17 cellular contexts compared by ENCODE assay signal in the genomic region with DNA sequence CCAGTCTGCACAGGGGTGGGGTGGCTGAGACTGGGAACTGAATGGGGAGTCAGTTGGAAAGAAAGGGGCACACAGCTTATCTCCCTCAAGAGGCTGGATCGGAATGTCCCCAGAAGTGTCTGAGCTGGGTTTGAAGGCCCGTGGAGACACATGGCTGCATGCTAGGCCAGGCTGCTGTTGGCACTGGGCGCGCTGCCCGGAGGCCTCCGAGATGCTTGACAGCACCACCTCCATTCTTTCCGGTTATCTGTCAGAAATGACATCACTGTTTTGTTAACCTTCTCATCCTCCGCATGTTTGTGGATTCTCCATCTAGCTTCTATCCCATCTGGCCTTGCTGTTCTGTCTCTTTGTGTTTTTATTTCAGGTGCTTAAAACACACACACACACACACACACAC.
DNase-seq lines count a peak whose midpoint lies in the region; ATAC-seq, FAIRE-seq and TF ChIP-seq lines count a peak whose summit lies in the region.
"Had no signal": no experiment of that assay in that cellular context is flagged by ENCODE, and none has a peak within 500 bp of the region (broad histone marks: within the 10 kb centered on the region; RNA-seq: fewer than 3 reads in every experiment).

No MANE protein-coding gene starts in this region.

- no peak for FAIRE-seq in pancreas (lab: Jason Lieb, UNC)
- FAIRE-seq: GM19239 had no signal

- intact Hi-C loops in Right ventricle myocardium superior (cut with DNase I), result no loop called here
- intact Hi-C loops in thyroid gland (cut with DNase I), result no loop called here
- intact Hi-C loops in sciatic nerve (cut with DNase I), result no loop called here
- intact Hi-C loops in pancreas (cut with DNase I), result no loop called here

- WGBS in thyroid gland, 2 donors, result 55% methylated on average over 8 of the region's 8 CpGs
- WGBS in pancreas, 2 donors, result 82 to 91% methylated on average over 8 of the region's 8 CpGs

- DNase-seq in NCI-H748 (lab: John Stamatoyannopoulos, UW; ENCODE audit: unreplicated experiment) (peak; percentile 14), NCI-H748 treated with DMSO at 0.1 percent for 48 hours (lab: John Stamatoyannopoulos, UW) (no peak), SHP77 (lab: John Stamatoyannopoulos, UW) (peak; percentile 69 to 78), Right ventricle myocardium superior (peak; percentile 77), thyroid gland (peak; percentile 49 to 74), GM19240 (ENCODE audit: insufficient read length, low spot score) (no peak), sciatic nerve (ENCODE audit: low spot score) (no peak), pancreas (no peak)
- DNase-seq: ACHN; central memory CD4-positive, alpha-beta T cell; glutamatergic neuron; GOT3; Peyer's patch; stimulated activated CD4-positive, alpha-beta T cell treated with anti-CD3 and anti-CD28 coated beads, Interleukin-1b, Interleukin-23, amount 100 ng/mL, for 48 hours had no signal

- TF ChIP-seq POLR2A in thyroid gland (IDR thresholded peaks at IDR 0.05), result no peak

- H3K27me3 ChIP-seq in thyroid gland (no peaks in the 10 kb centered on the region), pancreas (no peaks in the 10 kb centered on the region)
- H3K27me3 ChIP-seq: Peyer's patch, upper lobe of left lung had no signal

- peak; percentile 91 for ATAC-seq in Right ventricle myocardium superior (ENCODE audit: poor library complexity)
- no peak for ATAC-seq in sciatic nerve
- no peak for ATAC-seq in pancreas
- ATAC-seq: activated naive CD4-positive, alpha-beta T cell treated with anti-CD3 and anti-CD28 coated beads, Interleukin-2, amount 50 U/mL, for 72 hours had no signal

- no peaks in the 10 kb centered on the region for H3K9me3 ChIP-seq in thyroid gland
- no peaks in the 10 kb centered on the region for H3K9me3 ChIP-seq in pancreas
- H3K9me3 ChIP-seq: Peyer's patch, upper lobe of left lung had no signal

- no peak for TF ChIP-seq CTCF in thyroid gland (IDR thresholded peaks at IDR 0.05)
- TF ChIP-seq CTCF in pancreas (IDR thresholded peaks at IDR 0.05), result no peak

- peaks cover 0 to 4% of the 10 kb centered on the region in 2 donors for H3K4me1 ChIP-seq in thyroid gland
- no peaks in the 10 kb centered on the region for H3K4me1 ChIP-seq in pancreas
- H3K4me1 ChIP-seq: Peyer's patch had no signal

- no peaks in the 10 kb centered on the region for H3K36me3 ChIP-seq in thyroid gland
- H3K36me3 ChIP-seq in pancreas, result no peaks in the 10 kb centered on the region
- H3K36me3 ChIP-seq: Peyer's patch, upper lobe of left lung had no signal

- H3K27ac ChIP-seq in thyroid gland (no peak overlapping the region), pancreas (no peak overlapping the region)
- H3K27ac ChIP-seq: Peyer's patch, upper lobe of left lung had no signal

- H3K4me3 ChIP-seq in thyroid gland (replicated peaks in 1 of 3), result no peak overlapping the region
- H3K4me3 ChIP-seq in pancreas, result no peak overlapping the region
- H3K4me3 ChIP-seq: Peyer's patch, upper lobe of left lung had no signal

Comparison
In these comparisons a context has a peak if more than half of its experiments do, and no peak if none do; other contexts are left out.
1. DNase-seq: peak in NCI-H748 (single experiment), SHP77 (2 of 2), Right ventricle myocardium superior (single experiment) and thyroid gland (2 of 2); none in NCI-H748 treated with DMSO at 0.1 percent for 48 hours (single experiment), GM19240 (single experiment), sciatic nerve (single experiment) and pancreas (0 of 6).